ENCODE assay signal across 1 cellular context in the genomic region with DNA sequence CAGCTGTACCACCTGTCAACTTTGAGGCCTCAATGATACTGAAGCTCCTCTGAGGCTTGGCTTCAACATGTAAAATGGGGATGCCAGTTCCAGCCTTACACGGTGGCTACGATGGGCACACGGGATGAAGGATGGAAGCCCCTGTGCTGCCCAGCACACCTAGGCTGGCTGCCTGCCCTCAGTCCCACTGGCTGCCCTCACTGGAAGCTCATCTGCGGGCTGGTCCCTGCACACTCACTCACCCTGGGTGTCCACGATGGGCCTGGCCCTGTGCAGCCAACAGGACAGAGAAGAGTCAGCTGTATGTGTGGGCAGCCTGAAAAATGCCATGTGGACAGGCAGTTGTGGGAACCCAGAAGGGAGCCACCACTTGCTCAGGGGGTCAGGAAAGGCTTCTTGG.
TF ChIP-seq lines count a peak whose summit lies in the region.

No MANE protein-coding gene starts in this region.

TF ChIP-seq in WTC11, 78 proteins besides CTCF, POLR2A, EP300 and RAD21 (continued from another document):
- TF ChIP-seq, protein P1, sequence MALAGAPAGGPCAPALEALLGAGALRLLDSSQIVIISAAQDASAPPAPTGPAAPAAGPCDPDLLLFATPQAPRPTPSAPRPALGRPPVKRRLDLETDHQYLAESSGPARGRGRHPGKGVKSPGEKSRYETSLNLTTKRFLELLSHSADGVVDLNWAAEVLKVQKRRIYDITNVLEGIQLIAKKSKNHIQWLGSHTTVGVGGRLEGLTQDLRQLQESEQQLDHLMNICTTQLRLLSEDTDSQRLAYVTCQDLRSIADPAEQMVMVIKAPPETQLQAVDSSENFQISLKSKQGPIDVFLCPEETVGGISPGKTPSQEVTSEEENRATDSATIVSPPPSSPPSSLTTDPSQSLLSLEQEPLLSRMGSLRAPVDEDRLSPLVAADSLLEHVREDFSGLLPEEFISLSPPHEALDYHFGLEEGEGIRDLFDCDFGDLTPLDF (CRISPR knock-in tag; IDR thresholded peaks at IDR 0.05): no peak
- no peak for TF ChIP-seq ZNF219 (CRISPR knock-in tag; IDR thresholded peaks at IDR 0.05; ENCODE audit: borderline replicate concordance)
- TF ChIP-seq GRHL2 (CRISPR knock-in tag; IDR thresholded peaks at IDR 0.05; ENCODE audit: insufficient replicate concordance, severe bottlenecking): no peak
- TF ChIP-seq, protein P2, sequence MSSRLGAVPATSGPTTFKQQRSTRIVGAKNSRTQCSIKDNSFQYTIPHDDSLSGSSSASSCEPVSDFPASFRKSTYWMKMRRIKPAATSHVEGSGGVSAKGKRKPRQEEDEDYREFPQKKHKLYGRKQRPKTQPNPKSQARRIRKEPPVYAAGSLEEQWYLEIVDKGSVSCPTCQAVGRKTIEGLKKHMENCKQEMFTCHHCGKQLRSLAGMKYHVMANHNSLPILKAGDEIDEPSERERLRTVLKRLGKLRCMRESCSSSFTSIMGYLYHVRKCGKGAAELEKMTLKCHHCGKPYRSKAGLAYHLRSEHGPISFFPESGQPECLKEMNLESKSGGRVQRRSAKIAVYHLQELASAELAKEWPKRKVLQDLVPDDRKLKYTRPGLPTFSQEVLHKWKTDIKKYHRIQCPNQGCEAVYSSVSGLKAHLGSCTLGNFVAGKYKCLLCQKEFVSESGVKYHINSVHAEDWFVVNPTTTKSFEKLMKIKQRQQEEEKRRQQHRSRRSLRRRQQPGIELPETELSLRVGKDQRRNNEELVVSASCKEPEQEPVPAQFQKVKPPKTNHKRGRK (CRISPR knock-in tag; IDR thresholded peaks at IDR 0.05; ENCODE audit: borderline replicate concordance): no peak
- no peak for TF ChIP-seq JUN (CRISPR knock-in tag; IDR thresholded peaks at IDR 0.05)
- TF ChIP-seq PRRX2 (CRISPR knock-in tag; IDR thresholded peaks at IDR 0.05): no peak
- TF ChIP-seq ATF1 (CRISPR knock-in tag; IDR thresholded peaks at IDR 0.05): no peak
- TF ChIP-seq SMAD4 (CRISPR knock-in tag; IDR thresholded peaks at IDR 0.05): no peak
- TF ChIP-seq NR3C1 (CRISPR knock-in tag; conservative IDR thresholded peaks at IDR 0.05; ENCODE audit: low read depth): no peak
- no peak for TF ChIP-seq TEAD4 (CRISPR knock-in tag; IDR thresholded peaks at IDR 0.05)
- TF ChIP-seq, protein P3, sequence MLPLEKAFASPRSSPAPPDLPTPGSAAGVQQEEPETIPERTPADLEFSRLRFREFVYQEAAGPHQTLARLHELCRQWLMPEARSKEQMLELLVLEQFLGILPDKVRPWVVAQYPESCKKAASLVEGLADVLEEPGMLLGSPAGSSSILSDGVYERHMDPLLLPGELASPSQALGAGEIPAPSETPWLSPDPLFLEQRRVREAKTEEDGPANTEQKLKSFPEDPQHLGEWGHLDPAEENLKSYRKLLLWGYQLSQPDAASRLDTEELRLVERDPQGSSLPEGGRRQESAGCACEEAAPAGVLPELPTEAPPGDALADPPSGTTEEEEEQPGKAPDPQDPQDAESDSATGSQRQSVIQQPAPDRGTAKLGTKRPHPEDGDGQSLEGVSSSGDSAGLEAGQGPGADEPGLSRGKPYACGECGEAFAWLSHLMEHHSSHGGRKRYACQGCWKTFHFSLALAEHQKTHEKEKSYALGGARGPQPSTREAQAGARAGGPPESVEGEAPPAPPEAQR (CRISPR knock-in tag; IDR thresholded peaks at IDR 0.05): no peak
- TF ChIP-seq, protein P4, sequence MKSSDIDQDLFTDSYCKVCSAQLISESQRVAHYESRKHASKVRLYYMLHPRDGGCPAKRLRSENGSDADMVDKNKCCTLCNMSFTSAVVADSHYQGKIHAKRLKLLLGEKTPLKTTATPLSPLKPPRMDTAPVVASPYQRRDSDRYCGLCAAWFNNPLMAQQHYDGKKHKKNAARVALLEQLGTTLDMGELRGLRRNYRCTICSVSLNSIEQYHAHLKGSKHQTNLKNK (CRISPR knock-in tag; IDR thresholded peaks at IDR 0.05): no peak
- TF ChIP-seq, protein P5, sequence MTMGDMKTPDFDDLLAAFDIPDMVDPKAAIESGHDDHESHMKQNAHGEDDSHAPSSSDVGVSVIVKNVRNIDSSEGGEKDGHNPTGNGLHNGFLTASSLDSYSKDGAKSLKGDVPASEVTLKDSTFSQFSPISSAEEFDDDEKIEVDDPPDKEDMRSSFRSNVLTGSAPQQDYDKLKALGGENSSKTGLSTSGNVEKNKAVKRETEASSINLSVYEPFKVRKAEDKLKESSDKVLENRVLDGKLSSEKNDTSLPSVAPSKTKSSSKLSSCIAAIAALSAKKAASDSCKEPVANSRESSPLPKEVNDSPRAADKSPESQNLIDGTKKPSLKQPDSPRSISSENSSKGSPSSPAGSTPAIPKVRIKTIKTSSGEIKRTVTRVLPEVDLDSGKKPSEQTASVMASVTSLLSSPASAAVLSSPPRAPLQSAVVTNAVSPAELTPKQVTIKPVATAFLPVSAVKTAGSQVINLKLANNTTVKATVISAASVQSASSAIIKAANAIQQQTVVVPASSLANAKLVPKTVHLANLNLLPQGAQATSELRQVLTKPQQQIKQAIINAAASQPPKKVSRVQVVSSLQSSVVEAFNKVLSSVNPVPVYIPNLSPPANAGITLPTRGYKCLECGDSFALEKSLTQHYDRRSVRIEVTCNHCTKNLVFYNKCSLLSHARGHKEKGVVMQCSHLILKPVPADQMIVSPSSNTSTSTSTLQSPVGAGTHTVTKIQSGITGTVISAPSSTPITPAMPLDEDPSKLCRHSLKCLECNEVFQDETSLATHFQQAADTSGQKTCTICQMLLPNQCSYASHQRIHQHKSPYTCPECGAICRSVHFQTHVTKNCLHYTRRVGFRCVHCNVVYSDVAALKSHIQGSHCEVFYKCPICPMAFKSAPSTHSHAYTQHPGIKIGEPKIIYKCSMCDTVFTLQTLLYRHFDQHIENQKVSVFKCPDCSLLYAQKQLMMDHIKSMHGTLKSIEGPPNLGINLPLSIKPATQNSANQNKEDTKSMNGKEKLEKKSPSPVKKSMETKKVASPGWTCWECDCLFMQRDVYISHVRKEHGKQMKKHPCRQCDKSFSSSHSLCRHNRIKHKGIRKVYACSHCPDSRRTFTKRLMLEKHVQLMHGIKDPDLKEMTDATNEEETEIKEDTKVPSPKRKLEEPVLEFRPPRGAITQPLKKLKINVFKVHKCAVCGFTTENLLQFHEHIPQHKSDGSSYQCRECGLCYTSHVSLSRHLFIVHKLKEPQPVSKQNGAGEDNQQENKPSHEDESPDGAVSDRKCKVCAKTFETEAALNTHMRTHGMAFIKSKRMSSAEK (CRISPR knock-in tag; IDR thresholded peaks at IDR 0.05; ENCODE audit: borderline replicate concordance): no peak
- TF ChIP-seq FOXJ3 (CRISPR knock-in tag; IDR thresholded peaks at IDR 0.05; ENCODE audit: borderline replicate concordance): no peak
